Comparison of ENCODE assay signal across 8 cellular contexts in the genomic region with DNA sequence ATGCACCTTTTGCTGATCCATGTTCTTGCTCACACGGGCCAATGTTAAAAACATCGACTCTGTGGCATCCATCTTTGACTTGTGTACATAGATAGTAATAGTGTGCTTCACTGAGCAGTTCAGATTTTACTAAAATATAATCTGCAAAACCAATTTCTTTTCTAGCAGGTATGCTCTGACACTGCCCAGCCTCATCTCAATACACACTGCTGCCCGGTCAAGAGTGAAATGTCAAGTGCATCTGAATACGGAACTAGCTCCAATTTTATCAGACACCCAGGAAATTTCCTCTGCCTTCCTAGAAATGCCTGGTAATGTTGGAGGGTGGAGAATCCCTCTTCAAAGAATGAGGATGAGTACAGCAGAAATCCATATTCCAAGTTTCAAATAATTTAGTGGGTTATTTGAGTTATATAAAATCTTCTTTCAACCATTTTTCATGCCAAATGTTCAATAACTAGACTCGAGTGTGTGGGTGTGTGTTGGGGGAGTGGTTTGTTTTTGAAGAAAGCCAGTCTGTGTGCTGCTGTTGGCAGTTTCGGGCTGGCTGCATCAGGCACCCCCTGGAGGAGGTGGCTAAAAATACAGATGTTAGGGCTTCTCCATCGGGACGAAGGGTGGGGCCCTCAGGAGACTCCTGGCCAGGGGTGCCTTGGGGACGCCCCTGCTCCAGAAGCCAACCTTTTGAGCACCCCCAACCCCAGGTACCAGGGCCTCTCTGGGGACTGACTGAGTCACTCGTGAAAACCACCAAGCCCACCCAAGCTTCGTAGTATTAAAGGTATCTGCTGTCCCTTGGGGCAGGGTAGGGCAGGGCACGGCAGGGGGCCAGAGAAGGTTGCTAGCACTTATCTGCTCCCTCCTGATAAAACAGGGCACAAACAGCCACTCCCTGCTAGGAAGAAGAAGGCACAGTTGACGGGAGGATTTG. TPM values are rescaled to one million over a fixed set of nuclear protein-coding genes. Genes with fewer than 3 reads are reported as not detected.
DNase-seq lines count a peak whose midpoint lies in the region; ATAC-seq and TF ChIP-seq lines count a peak whose summit lies in the region.

No MANE protein-coding gene starts in this region.

- H3K4me1 Mint-ChIP-seq in Caco-2 (ENCODE audit: low read depth, unreplicated experiment) (peaks cover 11% of the 10 kb centered on the region), immature natural killer cell (peaks cover 92 to 94% of the 10 kb centered on the region in 2 donors)

- DNase-seq in Caco-2 (peak in 1 of 2 experiments; percentile 58), ascending aorta (ENCODE audit: low spot score in 2 of 2) (no peak), immature natural killer cell (peak in 2 of 3 donors; percentile 34 to 38), substantia nigra (lab: John Stamatoyannopoulos, UW) (peak in 25 of 49 donors; percentile 11 to 67 (median 32)), kidney glomerular epithelial cell (lab: John Stamatoyannopoulos, UW) (no peak), GDM1 (lab: John Stamatoyannopoulos, UW) (no peak)
- no peak for DNase-seq in activated naive CD4-positive, alpha-beta T cell treated with Interleukin-2 at 50 U/mL for 16 hours

- H3K36me3 ChIP-seq in Caco-2 (ENCODE audit: control insufficient read depth, insufficient read depth, low read length) (peaks cover 1% of the 10 kb centered on the region; the same call in 1 of the 2 replicates), ascending aorta (peaks cover 0 to 4% of the 10 kb centered on the region in 2 donors)

- H3K27ac Mint-ChIP-seq in Caco-2 (ENCODE audit: unreplicated experiment): no peak overlapping the region
- H3K27ac Mint-ChIP-seq in immature natural killer cell: peak overlapping the region; percentile 48 to 97 (median 78)

- no peaks in the 10 kb centered on the region for H3K9me3 Mint-ChIP-seq in Caco-2 (ENCODE audit: unreplicated experiment)
- H3K9me3 Mint-ChIP-seq in immature natural killer cell: no peaks in the 10 kb centered on the region

- intact Hi-C loops in Caco-2 (cut with micrococcal nuclease; ENCODE audit: unreplicated experiment): no loop called here
- intact Hi-C loops in ascending aorta (cut with DNase I): loop anchor here (2.0 kb wide), 1 partner anchor 16 kb away; no protein-coding TSS in a partner anchor

- H3K36me3 Mint-ChIP-seq in Caco-2 (ENCODE audit: insufficient read depth, unreplicated experiment) (peaks cover 54% of the 10 kb centered on the region), immature natural killer cell (peaks cover 0 to 3% (median 3%) of the 10 kb centered on the region in 3 donors)

- no TSS peak for BruUV-seq in Caco-2 (replicated peaks; lab: Mats Ljungman, UMichigan)

- H3K27ac ChIP-seq in ascending aorta: peak overlapping the region; percentile 30 to 89
- peak overlapping the region; percentile 45 for H3K27ac ChIP-seq in substantia nigra (ENCODE audit: low read depth, low read length, poor library complexity, severe bottlenecking)

- H3K4me3 ChIP-seq in Caco-2 (ENCODE audit: low read depth, low read length): no peak overlapping the region
- H3K4me3 ChIP-seq in ascending aorta: no peak overlapping the region

- H3K27me3 ChIP-seq in Caco-2 (replicated peaks; ENCODE audit: control insufficient read depth, insufficient read depth, low read length) (no peaks in the 10 kb centered on the region), ascending aorta (no peaks in the 10 kb centered on the region)

- TF ChIP-seq CTCF in Caco-2 (IDR thresholded peaks at IDR 0.05; ENCODE audit: insufficient read depth in 1 of 2, low read depth in 1 of 2, low read length in 1 of 2, severe bottlenecking in 1 of 2, unreplicated experiment in 1 of 2) (peak; percentile 44 to 63), ascending aorta (IDR thresholded peaks at IDR 0.05) (peak; percentile 22 to 52 (median 24))

- CTCF ChIA-PET in Caco-2 (lab: Charles Lee): no interaction called here

- H3K9me3 ChIP-seq in Caco-2 (no peaks in the 10 kb centered on the region), ascending aorta (no peaks in the 10 kb centered on the region)

- ATAC-seq in HG03175 (IDR thresholded peaks at IDR 0.05; ENCODE audit: unreplicated experiment): peak; percentile 49

- H3K4me1 ChIP-seq in Caco-2: peaks cover 9% of the 10 kb centered on the region; the same call in 1 of the 2 replicates
- peaks cover 29 to 71% of the 10 kb centered on the region in 2 donors for H3K4me1 ChIP-seq in ascending aorta

- H3K27me3 Mint-ChIP-seq in Caco-2 (ENCODE audit: insufficient read depth, unreplicated experiment) (no peaks in the 10 kb centered on the region), immature natural killer cell (ENCODE audit: low read depth in 3 of 3) (peaks cover 0 to 1% (median 0%) of the 10 kb centered on the region in 3 donors)

- POLR2A ChIA-PET in Caco-2 (lab: Charles Lee): no interaction called here

- H3K4me3 Mint-ChIP-seq in Caco-2 (ENCODE audit: unreplicated experiment): no peak overlapping the region
- peak overlapping the region; percentile 5 to 60 (median 47) for H3K4me3 Mint-ChIP-seq in immature natural killer cell

RNA-seq across cellular contexts. Expression of gene CTBP2, which starts 15.4 kb away (rescaled TPM):
- total RNA-seq in Caco-2 (2022): 97.2 and 99.6 TPM in 2 replicates
- total RNA-seq in ascending aorta: 57.7 TPM
- polyA plus RNA-seq in immature natural killer cell: 100 to 1,000 TPM in 2 of 3 donors, 10 to 100 TPM in 1; 89.8 to 154 (median 131) TPM

Comparison
In these comparisons a context has a peak if more than half of its experiments do, and no peak if none do; other contexts are left out.
1. DNase-seq: peak in immature natural killer cell (2 of 3) and substantia nigra (25 of 49); none in ascending aorta (0 of 2), kidney glomerular epithelial cell (single experiment), activated naive CD4-positive, alpha-beta T cell treated with Interleukin-2 at 50 U/mL for 16 hours (single experiment) and GDM1 (single experiment).